ENCODE assay signal across 8 cellular contexts in the genomic region with DNA sequence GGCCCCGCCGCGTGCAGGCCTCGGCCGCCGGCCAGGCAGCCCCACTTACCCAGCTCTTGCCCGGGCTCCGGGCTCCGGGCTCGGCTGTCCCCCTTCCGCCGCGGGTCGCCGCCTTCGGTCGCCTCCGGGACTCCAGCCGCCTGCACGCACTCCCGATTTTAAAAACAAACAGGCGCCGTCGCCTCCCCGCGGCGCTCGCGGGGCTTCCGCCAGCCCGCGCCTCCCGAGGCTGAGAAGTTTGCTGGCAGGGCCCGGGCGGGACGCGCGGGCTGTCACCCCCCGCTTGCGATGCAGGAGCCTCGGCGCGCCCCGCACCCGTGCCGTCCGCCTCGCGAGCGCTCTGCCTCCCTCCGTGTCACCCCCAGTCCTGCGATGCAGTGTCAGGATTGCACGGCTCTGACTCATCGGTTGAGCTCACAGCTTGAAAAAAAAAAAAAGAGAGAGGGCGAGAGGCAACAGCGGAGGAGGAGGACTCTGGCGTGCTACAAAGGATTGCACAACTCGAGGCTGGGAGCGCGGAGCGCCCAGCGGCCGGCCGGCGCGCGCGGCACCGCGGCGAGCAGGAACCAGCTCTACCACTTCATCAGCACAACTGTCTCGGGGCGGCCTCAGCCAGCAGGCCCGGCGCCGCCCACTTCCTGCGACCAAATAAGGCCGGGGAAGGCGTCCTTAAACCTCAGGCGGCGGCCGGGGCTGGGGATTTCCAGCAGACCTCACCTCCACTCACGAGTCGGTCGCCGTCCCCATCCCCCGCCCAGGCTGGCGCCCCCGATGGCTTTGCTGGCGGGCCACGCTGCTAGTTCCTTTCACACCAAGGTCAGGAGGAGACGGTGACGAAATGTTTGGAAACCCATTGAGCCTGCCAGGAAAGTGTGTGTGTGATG. TPM values are rescaled to one million over a fixed set of nuclear protein-coding genes. Genes with fewer than 3 reads are reported as not detected.
A peak's percentile ranks its signal among the peaks of the same experiment; 100 is the strongest.
DNase-seq lines count a peak whose midpoint lies in the region; ATAC-seq and TF ChIP-seq lines count a peak whose summit lies in the region.

No MANE protein-coding gene starts in this region.

- H3K27ac Mint-ChIP-seq in activated naive CD4-positive, alpha-beta T cell treated with anti-CD3 and anti-CD28 coated beads, Interleukin-2, amount 50 U/mL, for 24 hours, result peak overlapping the region; percentile 97

- peak overlapping the region; percentile 85 for H3K4me3 Mint-ChIP-seq in activated naive CD4-positive, alpha-beta T cell treated with anti-CD3 and anti-CD28 coated beads, Interleukin-2, amount 50 U/mL, for 24 hours

- ATAC-seq in HG02610 (IDR thresholded peaks at IDR 0.05; ENCODE audit: unreplicated experiment) (peak; percentile 53), omental fat pad (ENCODE audit: low FRiP score) (peak; percentile 83)

- H3K4me1 Mint-ChIP-seq in activated naive CD4-positive, alpha-beta T cell treated with anti-CD3 and anti-CD28 coated beads, Interleukin-2, amount 50 U/mL, for 24 hours, result peaks cover 78% of the 10 kb centered on the region

- no peak for TF ChIP-seq CTCF in GM12864 (IDR thresholded peaks at IDR 0.05; ENCODE audit: low read depth, low read length, missing control alignments)
- peak in 1 of 3 donors; percentile 11 for TF ChIP-seq CTCF in omental fat pad (IDR thresholded peaks at IDR 0.05)

- no peaks in the 10 kb centered on the region for H3K9me3 Mint-ChIP-seq in activated naive CD4-positive, alpha-beta T cell treated with anti-CD3 and anti-CD28 coated beads, Interleukin-2, amount 50 U/mL, for 24 hours

- no peaks in the 10 kb centered on the region for H3K9me3 ChIP-seq in SK-N-MC (ENCODE audit: low read depth, low read length)

- H3K4me3 ChIP-seq in GM12864 (ENCODE audit: low read depth, low read length), result peak overlapping the region; percentile 91
- peak overlapping the region; percentile 97 for H3K4me3 ChIP-seq in SK-N-MC

- peak; percentile 85 for DNase-seq in GM12864 (ENCODE audit: low read depth)
- peak; percentile 80 for DNase-seq in NCI-H1092 (lab: John Stamatoyannopoulos, UW)
- DNase-seq in SK-N-MC (ENCODE audit: low read depth, low spot score), result no peak
- peak; percentile 91 for DNase-seq in globus pallidus (ENCODE audit: low spot score)
- DNase-seq in omental fat pad (ENCODE audit: low spot score), result peak; percentile 94

- no peaks in the 10 kb centered on the region for H3K36me3 Mint-ChIP-seq in activated naive CD4-positive, alpha-beta T cell treated with anti-CD3 and anti-CD28 coated beads, Interleukin-2, amount 50 U/mL, for 24 hours

- H3K27ac ChIP-seq in SK-N-MC (peak overlapping the region; percentile 87), temporal lobe (ENCODE audit: low read depth, low read length) (peak overlapping the region; percentile 73)

- no peaks in the 10 kb centered on the region for H3K27me3 Mint-ChIP-seq in activated naive CD4-positive, alpha-beta T cell treated with anti-CD3 and anti-CD28 coated beads, Interleukin-2, amount 50 U/mL, for 24 hours

- H3K9ac ChIP-seq in SK-N-MC (ENCODE audit: insufficient read length), result peak overlapping the region; percentile 84

- no peaks in the 10 kb centered on the region for H3K36me3 ChIP-seq in SK-N-MC (ENCODE audit: insufficient read depth, low read length)

RNA-seq across cellular contexts. Expression of a gene that starts 45.8 kb away (rescaled TPM):
- 10 to 100 TPM; 14.8 to 22.6 (median 20.1) TPM for total RNA-seq in omental fat pad
- 113 TPM for total RNA-seq in temporal lobe
